7 cellular contexts compared by ENCODE assay signal in genomic region chr20:25241123-25241955, GRCh38. TPM values are rescaled to one million over a fixed set of nuclear protein-coding genes. Genes with fewer than 3 reads are reported as not detected.
A peak's percentile ranks its signal among the peaks of the same experiment; 100 is the strongest.
DNase-seq lines count a peak whose midpoint lies in the region; FAIRE-seq and TF ChIP-seq lines count a peak whose summit lies in the region.
"Not testable (repeated sequence)": the region's sequence is repeated elsewhere in the genome, so short reads cannot be mapped to it uniquely, and the experiment has no call there.

No MANE protein-coding gene starts in this region.

- H3K36me3 ChIP-seq in SJSA1; bronchial epithelial cell (ENCODE audit: control insufficient read depth, insufficient read depth, low read length); hepatocyte (replicated peaks; ENCODE audit: insufficient read depth, low read depth); sigmoid colon: not testable (repeated sequence)

- not testable (repeated sequence) for H3K9me2 ChIP-seq in hepatocyte (replicated peaks; ENCODE audit: insufficient read depth)

- not testable (repeated sequence) for TF ChIP-seq CTCF in bronchial epithelial cell (IDR thresholded peaks at IDR 0.05; ENCODE audit: insufficient read depth, low read length, severe bottlenecking); hepatocyte (IDR thresholded peaks at IDR 0.05; ENCODE audit: poor library complexity); nephron (IDR thresholded peaks at IDR 0.05; ENCODE audit: unreplicated experiment in 3 of 3); sigmoid colon (IDR thresholded peaks at IDR 0.05)

- H3K27me3 ChIP-seq in SJSA1 (replicated peaks); bronchial epithelial cell (ENCODE audit: control insufficient read depth, insufficient read depth, low read length); hepatocyte; sigmoid colon: not testable (repeated sequence)

- not testable (repeated sequence) for H3K9me3 Mint-ChIP-seq in nephron

- H3K4me2 ChIP-seq in hepatocyte, result not testable (repeated sequence)

- H3K4me1 ChIP-seq in SJSA1 (replicated peaks), result peaks cover 62% of the 10 kb centered on the region
- not testable (repeated sequence) for H3K4me1 ChIP-seq in hepatocyte (ENCODE audit: insufficient read depth)
- H3K4me1 ChIP-seq in sigmoid colon, result peaks cover 0 to 19% (median 17%) of the 10 kb centered on the region in 4 donors

- not testable (repeated sequence) for FAIRE-seq in bronchial epithelial cell (lab: Jason Lieb, UNC)

- H3K4me1 Mint-ChIP-seq in nephron, result peaks cover 35% of the 10 kb centered on the region

- TF ChIP-seq EP300 in sigmoid colon (IDR thresholded peaks at IDR 0.05), result not testable (repeated sequence)

- not testable (repeated sequence) for TF ChIP-seq POLR2A in sigmoid colon (IDR thresholded peaks at IDR 0.05)

- H4K20me1 ChIP-seq in hepatocyte (ENCODE audit: insufficient read depth, poor library complexity, severe bottlenecking), result not testable (repeated sequence)

- H3K9me3 ChIP-seq in SJSA1 (replicated peaks); hepatocyte (ENCODE audit: low read depth); sigmoid colon: not testable (repeated sequence)

- H3K4me3 Mint-ChIP-seq in nephron, result not testable (repeated sequence)

- H3K79me2 ChIP-seq in hepatocyte, result not testable (repeated sequence)

- not testable (repeated sequence) for H3K36me3 Mint-ChIP-seq in nephron (ENCODE audit: low read depth)

- H3K27ac ChIP-seq in SJSA1 (peak overlapping the region; percentile 77), hepatocyte (peak overlapping the region; percentile 84)
- H3K27ac ChIP-seq in sigmoid colon, result not testable (repeated sequence)

- intact Hi-C loops in sigmoid colon (cut with DNase I), result not testable (repeated sequence)

- peak overlapping the region; percentile 4 for H2AFZ ChIP-seq in hepatocyte

- H3K4me3 ChIP-seq in SJSA1; bronchial epithelial cell (ENCODE audit: low read depth, low read length); hepatocyte; sigmoid colon: not testable (repeated sequence)

- H3K27me3 Mint-ChIP-seq in nephron (ENCODE audit: low read depth), result not testable (repeated sequence)

- H3K27ac Mint-ChIP-seq in nephron, result peak overlapping the region in 2 of 3 experiments; percentile 67 to 76

- DNase-seq in EH (ENCODE audit: low read depth), result peak; percentile 31
- DNase-seq in NCI-H524 treated with DMSO at 0.1 percent for 48 hours (lab: John Stamatoyannopoulos, UW), result peak; percentile 13
- DNase-seq in SJSA1 (ENCODE audit: low read depth in 1 of 2, low spot score in 2 of 2), result peak in 1 of 2 experiments; percentile 56
- DNase-seq in bronchial epithelial cell (ENCODE audit: low read depth), result peak; percentile 15
- DNase-seq in hepatocyte (ENCODE audit: low spot score), result not testable (repeated sequence)
- DNase-seq in sigmoid colon, result peak; percentile 18

- WGBS in hepatocyte (ENCODE audit: low lambda C conversion rate, missing lambda C conversion rate), result 31% methylated on average over 13 of the region's 13 CpGs
- 54 to 72% methylated on average over 13 of the region's 13 CpGs for WGBS in sigmoid colon, 2 donors

RNA-seq across cellular contexts. Expression of gene PYGB, which starts 6.5 kb away (rescaled TPM):
- total RNA-seq in SJSA1 (2014; rRNA removed; shearing (Covaris generic)), result 175 and 192 TPM in 2 replicates
- total RNA-seq in bronchial epithelial cell, result 213 and 243 TPM in 2 replicates
- 52.0 and 61.1 TPM in 2 replicates for total RNA-seq in hepatocyte
- 35.0 and 45.3 TPM in 2 replicates for polyA plus RNA-seq in hepatocyte
- total RNA-seq in sigmoid colon, result 100 to 1,000 TPM; 147 to 317 (median 226) TPM
- 100 to 1,000 TPM in 2 of 3 donors, 10 to 100 TPM in 1; 45.6 to 198 (median 163) TPM for polyA plus RNA-seq in sigmoid colon

RNA-seq across cellular contexts. Expression of gene ENTPD6, which starts 45.8 kb away (rescaled TPM):
- total RNA-seq in SJSA1 (2014; rRNA removed; shearing (Covaris generic)), result 68.0 and 77.0 TPM in 2 replicates
- 97.8 and 117 TPM in 2 replicates for total RNA-seq in bronchial epithelial cell
- 58.1 and 80.4 TPM in 2 replicates for total RNA-seq in hepatocyte
- 87.1 and 92.0 TPM in 2 replicates for polyA plus RNA-seq in hepatocyte
- 10 to 100 TPM; 26.0 to 48.2 (median 37.2) TPM for total RNA-seq in sigmoid colon
- polyA plus RNA-seq in sigmoid colon, result 100 to 1,000 TPM in 1 of 3 donors, 10 to 100 TPM in 2; 33.0 to 117 (median 48.6) TPM
